ENCODE assay signal across 23 cellular contexts in the genomic region with DNA sequence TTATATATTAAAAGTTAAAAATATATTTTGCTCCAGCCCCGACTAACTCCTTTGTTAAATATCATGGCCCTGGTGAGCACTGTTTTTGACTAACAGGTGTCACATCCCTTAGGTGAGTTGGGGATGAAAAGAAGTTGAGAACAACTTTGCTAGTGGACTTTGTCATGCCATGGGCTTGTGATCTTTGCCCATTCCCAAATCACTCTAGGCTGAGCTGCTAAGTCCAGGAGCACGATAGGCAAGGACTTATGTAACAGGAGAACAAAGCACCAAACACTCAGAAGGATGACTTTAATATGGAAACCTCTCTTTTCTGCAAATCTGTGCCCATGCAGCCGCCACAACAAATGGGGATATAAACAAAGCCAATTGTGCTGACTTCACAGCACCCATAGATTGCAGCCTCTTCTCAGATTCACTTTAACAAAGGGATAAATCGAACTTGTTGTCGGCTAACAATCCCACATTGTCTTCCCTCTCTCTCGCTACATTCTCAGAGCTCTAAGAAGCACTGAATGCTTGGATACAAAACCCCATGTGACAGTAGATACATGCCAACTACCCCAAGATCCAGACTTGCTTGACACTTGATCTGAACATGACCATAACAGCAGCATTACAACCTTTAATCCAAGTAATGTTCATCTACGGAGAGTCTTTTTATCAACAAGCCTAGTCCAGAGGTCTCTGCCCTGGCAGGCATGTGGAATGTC.
DNase-seq lines count a peak whose midpoint lies in the region; ATAC-seq and TF ChIP-seq lines count a peak whose summit lies in the region.
"Had no signal": no experiment of that assay in that cellular context is flagged by ENCODE, and none has a peak within 500 bp of the region (broad histone marks: within the 10 kb centered on the region; RNA-seq: fewer than 3 reads in every experiment).

No MANE protein-coding gene starts in this region.

- peak; percentile 36 for DNase-seq in RWPE1 (ENCODE audit: low spot score)
- DNase-seq in epithelial cell of esophagus (ENCODE audit: low read depth): peak; percentile 55
- no peak for DNase-seq in sciatic nerve (ENCODE audit: low spot score)
- DNase-seq in DMS79 treated with DMSO at 0.1 percent for 48 hours (lab: John Stamatoyannopoulos, UW): no peak
- no peak for DNase-seq in activated CD8-positive, alpha-beta memory T cell treated with anti-CD3 and anti-CD28 coated beads, Interleukin-2, amount 50 U/mL, for 48 hours
- DNase-seq in activated effector memory CD4-positive, alpha-beta T cell treated with anti-CD3 and anti-CD28 coated beads, Interleukin-2, amount 50 U/mL, for 16 hours: no peak
- no peak for DNase-seq in central memory CD4-positive, alpha-beta T cell
- DNase-seq: activated CD4-positive, alpha-beta T cell treated with anti-CD3 and anti-CD28 coated beads for 1 hour; activated CD8-positive, alpha-beta memory T cell treated with anti-CD3 and anti-CD28 coated beads for 24 hours; activated T-cell treated with anti-CD3 and anti-CD28 coated beads, Interleukin-2, amount 50 U/mL, for 72 hours; CD8-positive, alpha-beta memory T cell; DND-41; Karpas-422; naive thymus-derived CD4-positive, alpha-beta T cell; NCI-H1105; NCI-H2081; NCI-H446 treated with DMSO at 0.1 percent for 48 hours; NK-92 treated with Interleukin-12 subunit alpha and Interleukin-12 subunit beta, amount 100 ng/mL, for 24 hours; Peyer's patch had no signal

- H3K36me3 ChIP-seq in liver (ENCODE audit: control insufficient read depth in 4 of 4, insufficient read depth in 3 of 4, low read depth in 1 of 4, low read length in 3 of 4): no peaks in the 10 kb centered on the region
- H3K36me3 ChIP-seq: Peyer's patch, thoracic aorta had no signal

- peaks cover 0 to 5% (median 0%) of the 10 kb centered on the region in 4 donors for H3K4me1 ChIP-seq in liver (ENCODE audit: control insufficient read depth in 4 of 4, insufficient read depth in 4 of 4, low read length in 3 of 4)
- H3K4me1 ChIP-seq: Peyer's patch had no signal

- POLR2A ChIA-PET in RWPE1 (lab: Yijun Ruan, JAX; ENCODE audit: low non-redundant PET): no interaction called here

- CTCF ChIA-PET in RWPE1 (lab: Yijun Ruan, JAX): interaction anchor here (0.9 kb wide), 1 partner anchor 969 kb away, joined by 4 read pairs; no protein-coding TSS in a partner anchor

- TF ChIP-seq CTCF in RWPE1 (conservative IDR thresholded peaks at IDR 0.05; ENCODE audit: low read depth): no peak
- TF ChIP-seq CTCF in epithelial cell of esophagus (IDR thresholded peaks at IDR 0.05; ENCODE audit: insufficient read depth, low read depth, low read length, missing control alignments): no peak
- TF ChIP-seq CTCF in liver (IDR thresholded peaks at IDR 0.05; ENCODE audit: low read depth, low read length, missing input control): no peak

- H3K27ac ChIP-seq in RWPE1: no peak overlapping the region
- H3K27ac ChIP-seq in liver (ENCODE audit: low read depth in 1 of 2, low read length in 2 of 2): no peak overlapping the region

- H3K9me3 ChIP-seq in liver (ENCODE audit: control insufficient read depth in 4 of 4, low read length in 3 of 4): peaks cover 4 to 12% (median 7%) of the 10 kb centered on the region in 4 donors
- H3K9me3 ChIP-seq: thoracic aorta had no signal

- intact Hi-C loops in sciatic nerve (cut with DNase I): no loop called here

- H3K9ac ChIP-seq in liver (ENCODE audit: low read depth in 1 of 2, low read length in 2 of 2): no peak overlapping the region

- no peaks in the 10 kb centered on the region for H3K27me3 ChIP-seq in liver (ENCODE audit: control insufficient read depth in 4 of 4, insufficient read depth in 4 of 4, low read length in 3 of 4)
- H3K27me3 ChIP-seq: Peyer's patch had no signal

- WGBS in liver: 73% methylated on average over 7 of the region's 7 CpGs

- ATAC-seq in sciatic nerve: peak; percentile 63
- ATAC-seq: activated naive CD4-positive, alpha-beta T cell treated with anti-CD3 and anti-CD28 coated beads, Interleukin-2, amount 50 U/mL, for 72 hours; activated T-cell treated with anti-CD3 and anti-CD28 coated beads, Interleukin-2, amount 50 U/mL, for 72 hours; naive thymus-derived CD4-positive, alpha-beta T cell; SK-N-SH treated with all-trans-retinoic acid at 6 μM for 48 hours had no signal

- TF ChIP-seq RAD21 in liver (IDR thresholded peaks at IDR 0.05): no peak

- no peak overlapping the region for H3K4me3 ChIP-seq in epithelial cell of esophagus (ENCODE audit: low read length)
- H3K4me3 ChIP-seq in liver (ENCODE audit: low read depth in 1 of 3, low read length in 3 of 3): no peak overlapping the region
- H3K4me3 ChIP-seq: Peyer's patch, thoracic aorta had no signal

TF ChIP-seq in liver, 16 proteins besides CTCF, POLR2A, EP300 and RAD21:
- TF ChIP-seq HNF4G (IDR thresholded peaks at IDR 0.05) (no peak), RXRA (IDR thresholded peaks at IDR 0.05) (no peak), NR2F2 (IDR thresholded peaks at IDR 0.05) (peak; percentile 27), HNF4A (conservative IDR thresholded peaks at IDR 0.05) (peak; percentile 74 to 81), JUND (IDR thresholded peaks at IDR 0.05) (no peak)
- TF ChIP-seq, protein P1, sequence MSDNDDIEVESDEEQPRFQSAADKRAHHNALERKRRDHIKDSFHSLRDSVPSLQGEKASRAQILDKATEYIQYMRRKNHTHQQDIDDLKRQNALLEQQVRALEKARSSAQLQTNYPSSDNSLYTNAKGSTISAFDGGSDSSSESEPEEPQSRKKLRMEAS (IDR thresholded peaks at IDR 0.05): no peak

Comparison
In these comparisons a context has a peak if more than half of its experiments do, and no peak if none do; other contexts are left out.
1. DNase-seq: peak in RWPE1 (single experiment) and epithelial cell of esophagus (single experiment); none in sciatic nerve (single experiment), DMS79 treated with DMSO at 0.1 percent for 48 hours (single experiment), activated CD8-positive, alpha-beta memory T cell treated with anti-CD3 and anti-CD28 coated beads, Interleukin-2, amount 50 U/mL, for 48 hours (single experiment), activated effector memory CD4-positive, alpha-beta T cell treated with anti-CD3 and anti-CD28 coated beads, Interleukin-2, amount 50 U/mL, for 16 hours (single experiment) and central memory CD4-positive, alpha-beta T cell (single experiment).